1 cellular context compared by ENCODE assay signal in genomic region chr14:44959538-44959937, GRCh38.
TF ChIP-seq lines count a peak whose summit lies in the region.

No MANE protein-coding gene starts in this region.

TF ChIP-seq in H1, 55 proteins besides CTCF, POLR2A, EP300 and RAD21:
- TF ChIP-seq JUN (IDR thresholded peaks at IDR 0.05; ENCODE audit: low read depth, low read length) = no peak
